Comparison of ENCODE assay signal across 20 cellular contexts in genomic region chr15:63347074-63347859, GRCh38. TPM values are rescaled to one million over a fixed set of nuclear protein-coding genes. Genes with fewer than 3 reads are reported as not detected.
DNase-seq lines count a peak whose midpoint lies in the region; ATAC-seq and TF ChIP-seq lines count a peak whose summit lies in the region.
"Had no signal": no experiment of that assay in that cellular context is flagged by ENCODE, and none has a peak within 500 bp of the region (broad histone marks: within the 10 kb centered on the region; RNA-seq: fewer than 3 reads in every experiment).

No MANE protein-coding gene starts in this region.

- TF ChIP-seq POLR2A in suprapubic skin (IDR thresholded peaks at IDR 0.05) = no peak

- H3K9me2 ChIP-seq in SK-N-SH = no peaks in the 10 kb centered on the region

- H3K27ac ChIP-seq in SK-N-SH (ENCODE audit: low read depth in 2 of 2, low read length in 1 of 2) = peak overlapping the region in 1 of 2 experiments; percentile 98; a peak in 1 of 4 replicates
- peak overlapping the region; percentile 89 for H3K27ac ChIP-seq in suprapubic skin
- no peak overlapping the region for H3K27ac ChIP-seq in left lung
- H3K27ac ChIP-seq: 22Rv1, right lobe of liver had no signal

- peak overlapping the region; percentile 52; the same call in 1 of the 2 replicates for H3K4me2 ChIP-seq in SK-N-SH

- H3K36me3 ChIP-seq in SK-N-SH (replicated peaks in 1 of 2; ENCODE audit: control insufficient read depth in 1 of 2, insufficient read depth in 2 of 2, low read length in 1 of 2) = no peaks in the 10 kb centered on the region
- no peaks in the 10 kb centered on the region for H3K36me3 ChIP-seq in suprapubic skin
- H3K36me3 ChIP-seq in left lung = no peaks in the 10 kb centered on the region
- H3K36me3 ChIP-seq: right lobe of liver had no signal

- DNase-seq in DMS 273 (lab: John Stamatoyannopoulos, UW; ENCODE audit: unreplicated experiment) = peak; percentile 17
- DNase-seq in DMS 273 treated with DMSO at 0.1 percent for 48 hours (lab: John Stamatoyannopoulos, UW) = no peak
- DNase-seq in SK-N-SH = peak; percentile 56
- DNase-seq in fibroblast of pulmonary artery (ENCODE audit: low read depth) = peak; percentile 32
- no peak for DNase-seq in suprapubic skin (ENCODE audit: low spot score in 2 of 2)
- DNase-seq in left lung = no peak
- DNase-seq in stimulated activated CD4-positive, alpha-beta T cell treated with anti-CD3 and anti-CD28 coated beads, Interleukin-2, amount 100 ng/mL, for 24 hours = no peak
- DNase-seq: activated CD4-positive, alpha-beta T cell treated with anti-CD3 and anti-CD28 coated beads for 48 hours; activated naive CD4-positive, alpha-beta T cell treated with anti-CD3 and anti-CD28 coated beads, Interleukin-2, amount 50 U/mL, for 16 hours; CD4-positive, alpha-beta memory T cell; effector memory CD8-positive, alpha-beta T cell; EL; GOT3; NCI-H2107; NCI-H774; right lobe of liver; SHP77; stimulated activated CD4-positive, alpha-beta T cell treated with anti-CD3 and anti-CD28 coated beads, Interleukin-4, amount 100 ng/mL, for 24 hours had no signal

- H4K20me1 ChIP-seq in SK-N-SH (ENCODE audit: insufficient read depth) = no peaks in the 10 kb centered on the region

- TF ChIP-seq EP300 in SK-N-SH (IDR thresholded peaks at IDR 0.05; ENCODE audit: borderline replicate concordance in 1 of 2, low read depth in 1 of 2, low read length in 1 of 2) (no peak; a peak in 2 of 4 replicates), suprapubic skin (IDR thresholded peaks at IDR 0.05) (no peak)

- WGBS in SK-N-SH (ENCODE audit: low lambda C conversion rate) = 89% methylated on average over 6 of the region's 6 CpGs
- WGBS in suprapubic skin = 51% methylated on average over 6 of the region's 6 CpGs

- intact Hi-C loops in left lung (cut with DNase I) = no loop called here

- H3K79me2 ChIP-seq in SK-N-SH (ENCODE audit: insufficient read depth) = no peaks in the 10 kb centered on the region; the same call in 1 of the 2 replicates

- H3K4me1 ChIP-seq in SK-N-SH (ENCODE audit: control insufficient read depth in 1 of 2, insufficient read depth in 2 of 2, low read depth in 1 of 2, low read length in 1 of 2) (peaks cover 23 to 55% of the 10 kb centered on the region in 2 experiments), suprapubic skin (peaks cover 72% of the 10 kb centered on the region), left lung (peaks cover 3 to 6% of the 10 kb centered on the region in 2 donors)
- H3K4me1 ChIP-seq: right lobe of liver had no signal

- no peaks in the 10 kb centered on the region for H3K27me3 ChIP-seq in SK-N-SH (ENCODE audit: insufficient read depth)
- H3K27me3 ChIP-seq in suprapubic skin = no peaks in the 10 kb centered on the region
- no peaks in the 10 kb centered on the region for H3K27me3 ChIP-seq in left lung
- H3K27me3 ChIP-seq: right lobe of liver had no signal

- no peak overlapping the region for H3K9ac ChIP-seq in SK-N-SH

- H3K9me3 ChIP-seq in SK-N-SH (no peaks in the 10 kb centered on the region), suprapubic skin (no peaks in the 10 kb centered on the region), left lung (no peaks in the 10 kb centered on the region)
- H3K9me3 ChIP-seq: right lobe of liver had no signal

- no peak for ATAC-seq in left lung
- ATAC-seq in GM18520 (IDR thresholded peaks at IDR 0.05; ENCODE audit: unreplicated experiment) = no peak
- ATAC-seq: effector memory CD8-positive, alpha-beta T cell had no signal

- TF ChIP-seq RAD21 in SK-N-SH (IDR thresholded peaks at IDR 0.05; ENCODE audit: low read length) = no peak

- H3K4me3 ChIP-seq in SK-N-SH (ENCODE audit: low read depth in 2 of 2, low read length in 1 of 2) = no peak overlapping the region
- H3K4me3 ChIP-seq in fibroblast of pulmonary artery (replicated peaks; ENCODE audit: low read depth, low read length) = no peak overlapping the region
- no peak overlapping the region for H3K4me3 ChIP-seq in suprapubic skin
- H3K4me3 ChIP-seq in left lung = no peak overlapping the region
- H3K4me3 ChIP-seq: right lobe of liver had no signal

- peaks cover 13% of the 10 kb centered on the region for H3F3A ChIP-seq in SK-N-SH (replicated peaks; ENCODE audit: insufficient read depth)

- TF ChIP-seq CTCF in SK-N-SH (IDR thresholded peaks at IDR 0.05) (no peak), fibroblast of pulmonary artery (IDR thresholded peaks at IDR 0.05; ENCODE audit: low read length, missing control alignments) (no peak), suprapubic skin (IDR thresholded peaks at IDR 0.05) (no peak), left lung (IDR thresholded peaks at IDR 0.05) (no peak)

- no peak overlapping the region for H2AFZ ChIP-seq in SK-N-SH (ENCODE audit: low read depth)

- POLR2A ChIA-PET in SK-N-SH (lab: Yijun Ruan, JAX) = no interaction called here

- CTCF ChIA-PET in SK-N-SH (lab: Yijun Ruan, JAX) = no interaction called here

TF ChIP-seq in SK-N-SH, 30 proteins besides CTCF, POLR2A, EP300 and RAD21:
- TF ChIP-seq POLR2AphosphoS5 (IDR thresholded peaks at IDR 0.05; ENCODE audit: low read depth, low read length) (no peak), CHD2 (IDR thresholded peaks at IDR 0.05; ENCODE audit: low read length, partially characterized antibody) (peak; percentile 4)

RNA-seq across cellular contexts. Expression of gene CA12, which starts 34.4 kb away (rescaled TPM):
- 39.4 and 44.3 TPM in 2 replicates for polyA plus RNA-seq in SK-N-SH (2012; rRNA removed)
- 32.6 and 41.3 TPM in 2 replicates for polyA plus RNA-seq in SK-N-SH (2012; cell fraction: cytosol; rRNA removed)
- 25.4 and 33.6 TPM in 2 replicates for polyA plus RNA-seq in SK-N-SH (2012; cell fraction: nucleus; rRNA removed)
- total RNA-seq in suprapubic skin (100 to 1,000 TPM; 292 to 338 (median 317) TPM), left lung (10 to 100 TPM; 12.2 to 20.5 TPM)
- total RNA-seq: CD4-positive, alpha-beta memory T cell had no signal
- polyA plus RNA-seq: CD4-positive, alpha-beta memory T cell had no signal

Comparison
In these comparisons a context has a peak if more than half of its experiments do, and no peak if none do; other contexts are left out.
1. DNase-seq: peak in DMS 273 (single experiment), SK-N-SH (single experiment) and fibroblast of pulmonary artery (single experiment); none in DMS 273 treated with DMSO at 0.1 percent for 48 hours (single experiment), suprapubic skin (0 of 2), left lung (0 of 2) and stimulated activated CD4-positive, alpha-beta T cell treated with anti-CD3 and anti-CD28 coated beads, Interleukin-2, amount 100 ng/mL, for 24 hours (0 of 2).
2. RNA of gene CA12, which starts 34.4 kb away (total RNA-seq): 292 to 338 TPM in suprapubic skin; 12.2 to 20.5 TPM in left lung; every median in the first group is over 10 times any median in the second.